Comparison of ENCODE assay signal across 1 cellular context in the genomic region with DNA sequence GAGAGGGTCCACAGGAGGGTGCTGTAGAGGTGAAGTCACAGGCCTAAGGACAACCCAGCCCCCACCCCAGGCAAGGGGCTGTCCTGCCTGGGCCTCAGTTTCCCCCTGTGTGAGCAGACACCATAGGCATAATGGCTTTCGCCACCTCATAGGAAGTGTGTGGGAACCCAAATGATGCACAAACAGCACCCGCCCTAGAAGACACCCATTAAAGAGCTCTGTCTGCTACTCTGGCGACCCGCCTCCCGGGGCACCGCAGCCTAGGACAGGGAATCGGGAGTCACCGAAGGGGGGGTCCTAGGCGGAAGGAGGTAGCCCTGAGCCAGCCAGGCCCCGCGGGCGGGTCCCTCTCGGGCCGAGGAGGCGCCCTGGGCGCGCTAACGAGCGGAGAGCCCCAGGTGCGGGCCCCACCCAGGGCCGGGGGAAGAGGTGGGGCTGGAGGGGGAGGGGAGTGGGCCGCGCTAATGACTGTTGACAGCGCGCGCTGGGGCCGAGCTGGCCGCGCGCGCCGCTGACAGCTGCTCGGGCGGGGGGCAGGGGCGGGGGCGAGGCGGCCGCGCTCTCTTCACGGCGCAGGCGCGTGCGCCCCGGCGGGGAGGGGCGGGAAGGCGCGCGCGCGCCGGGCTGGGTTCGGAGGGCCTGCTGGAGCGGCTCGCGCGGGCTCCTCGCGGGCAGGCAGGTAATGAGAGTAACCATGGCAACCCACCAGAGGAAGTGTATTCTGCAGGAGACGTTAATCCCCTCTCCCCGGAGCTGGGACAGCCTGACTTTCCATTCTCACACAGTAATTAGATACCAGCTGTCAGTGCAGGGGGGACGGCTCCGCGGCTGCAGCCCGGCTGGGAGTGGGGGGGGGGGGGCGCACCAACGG.
TF ChIP-seq lines count a peak whose summit lies in the region.

No MANE protein-coding gene starts in this region.

TF ChIP-seq in GM12878, 131 proteins besides CTCF, POLR2A, EP300 and RAD21 (continued from another document):
- TF ChIP-seq, protein P1, sequence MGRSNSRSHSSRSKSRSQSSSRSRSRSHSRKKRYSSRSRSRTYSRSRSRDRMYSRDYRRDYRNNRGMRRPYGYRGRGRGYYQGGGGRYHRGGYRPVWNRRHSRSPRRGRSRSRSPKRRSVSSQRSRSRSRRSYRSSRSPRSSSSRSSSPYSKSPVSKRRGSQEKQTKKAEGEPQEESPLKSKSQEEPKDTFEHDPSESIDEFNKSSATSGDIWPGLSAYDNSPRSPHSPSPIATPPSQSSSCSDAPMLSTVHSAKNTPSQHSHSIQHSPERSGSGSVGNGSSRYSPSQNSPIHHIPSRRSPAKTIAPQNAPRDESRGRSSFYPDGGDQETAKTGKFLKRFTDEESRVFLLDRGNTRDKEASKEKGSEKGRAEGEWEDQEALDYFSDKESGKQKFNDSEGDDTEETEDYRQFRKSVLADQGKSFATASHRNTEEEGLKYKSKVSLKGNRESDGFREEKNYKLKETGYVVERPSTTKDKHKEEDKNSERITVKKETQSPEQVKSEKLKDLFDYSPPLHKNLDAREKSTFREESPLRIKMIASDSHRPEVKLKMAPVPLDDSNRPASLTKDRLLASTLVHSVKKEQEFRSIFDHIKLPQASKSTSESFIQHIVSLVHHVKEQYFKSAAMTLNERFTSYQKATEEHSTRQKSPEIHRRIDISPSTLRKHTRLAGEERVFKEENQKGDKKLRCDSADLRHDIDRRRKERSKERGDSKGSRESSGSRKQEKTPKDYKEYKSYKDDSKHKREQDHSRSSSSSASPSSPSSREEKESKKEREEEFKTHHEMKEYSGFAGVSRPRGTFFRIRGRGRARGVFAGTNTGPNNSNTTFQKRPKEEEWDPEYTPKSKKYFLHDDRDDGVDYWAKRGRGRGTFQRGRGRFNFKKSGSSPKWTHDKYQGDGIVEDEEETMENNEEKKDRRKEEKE (IDR thresholded peaks at IDR 0.05) = no peak
- peak in 1 of 2 experiments; percentile 77; a peak in 1 of 3 replicates for TF ChIP-seq EGR1 (IDR thresholded peaks at IDR 0.05; ENCODE audit: borderline replicate concordance in 1 of 2, low read depth in 2 of 2, low read length in 2 of 2)
- TF ChIP-seq, protein P2, sequence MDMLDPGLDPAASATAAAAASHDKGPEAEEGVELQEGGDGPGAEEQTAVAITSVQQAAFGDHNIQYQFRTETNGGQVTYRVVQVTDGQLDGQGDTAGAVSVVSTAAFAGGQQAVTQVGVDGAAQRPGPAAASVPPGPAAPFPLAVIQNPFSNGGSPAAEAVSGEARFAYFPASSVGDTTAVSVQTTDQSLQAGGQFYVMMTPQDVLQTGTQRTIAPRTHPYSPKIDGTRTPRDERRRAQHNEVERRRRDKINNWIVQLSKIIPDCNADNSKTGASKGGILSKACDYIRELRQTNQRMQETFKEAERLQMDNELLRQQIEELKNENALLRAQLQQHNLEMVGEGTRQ (IDR thresholded peaks at IDR 0.05; ENCODE audit: borderline replicate concordance, low read depth, low read length) = no peak
- TF ChIP-seq LARP7 (IDR thresholded peaks at IDR 0.05) = 0 out of 2 replicates have a peak, but pooled peaks have one; percentile 18
- TF ChIP-seq BMI1 (IDR thresholded peaks at IDR 0.05; ENCODE audit: borderline replicate concordance) = peak; percentile 81
- no peak for TF ChIP-seq EZH2 (IDR thresholded peaks at IDR 0.05; ENCODE audit: borderline replicate concordance, control insufficient read depth, low read depth, low read length)
- TF ChIP-seq JUND (IDR thresholded peaks at IDR 0.05; ENCODE audit: low read depth, low read length) = no peak
- TF ChIP-seq POLR2AphosphoS5 (IDR thresholded peaks at IDR 0.05; ENCODE audit: low read length) = no peak
- TF ChIP-seq, protein P3, sequence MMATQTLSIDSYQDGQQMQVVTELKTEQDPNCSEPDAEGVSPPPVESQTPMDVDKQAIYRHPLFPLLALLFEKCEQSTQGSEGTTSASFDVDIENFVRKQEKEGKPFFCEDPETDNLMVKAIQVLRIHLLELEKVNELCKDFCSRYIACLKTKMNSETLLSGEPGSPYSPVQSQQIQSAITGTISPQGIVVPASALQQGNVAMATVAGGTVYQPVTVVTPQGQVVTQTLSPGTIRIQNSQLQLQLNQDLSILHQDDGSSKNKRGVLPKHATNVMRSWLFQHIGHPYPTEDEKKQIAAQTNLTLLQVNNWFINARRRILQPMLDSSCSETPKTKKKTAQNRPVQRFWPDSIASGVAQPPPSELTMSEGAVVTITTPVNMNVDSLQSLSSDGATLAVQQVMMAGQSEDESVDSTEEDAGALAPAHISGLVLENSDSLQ (IDR thresholded peaks at IDR 0.05) = no peak
- no peak for TF ChIP-seq SMAD1 (IDR thresholded peaks at IDR 0.05; ENCODE audit: low read depth, partially characterized antibody)
- TF ChIP-seq ZNF622 (IDR thresholded peaks at IDR 0.05) = no peak
- TF ChIP-seq, protein P4, sequence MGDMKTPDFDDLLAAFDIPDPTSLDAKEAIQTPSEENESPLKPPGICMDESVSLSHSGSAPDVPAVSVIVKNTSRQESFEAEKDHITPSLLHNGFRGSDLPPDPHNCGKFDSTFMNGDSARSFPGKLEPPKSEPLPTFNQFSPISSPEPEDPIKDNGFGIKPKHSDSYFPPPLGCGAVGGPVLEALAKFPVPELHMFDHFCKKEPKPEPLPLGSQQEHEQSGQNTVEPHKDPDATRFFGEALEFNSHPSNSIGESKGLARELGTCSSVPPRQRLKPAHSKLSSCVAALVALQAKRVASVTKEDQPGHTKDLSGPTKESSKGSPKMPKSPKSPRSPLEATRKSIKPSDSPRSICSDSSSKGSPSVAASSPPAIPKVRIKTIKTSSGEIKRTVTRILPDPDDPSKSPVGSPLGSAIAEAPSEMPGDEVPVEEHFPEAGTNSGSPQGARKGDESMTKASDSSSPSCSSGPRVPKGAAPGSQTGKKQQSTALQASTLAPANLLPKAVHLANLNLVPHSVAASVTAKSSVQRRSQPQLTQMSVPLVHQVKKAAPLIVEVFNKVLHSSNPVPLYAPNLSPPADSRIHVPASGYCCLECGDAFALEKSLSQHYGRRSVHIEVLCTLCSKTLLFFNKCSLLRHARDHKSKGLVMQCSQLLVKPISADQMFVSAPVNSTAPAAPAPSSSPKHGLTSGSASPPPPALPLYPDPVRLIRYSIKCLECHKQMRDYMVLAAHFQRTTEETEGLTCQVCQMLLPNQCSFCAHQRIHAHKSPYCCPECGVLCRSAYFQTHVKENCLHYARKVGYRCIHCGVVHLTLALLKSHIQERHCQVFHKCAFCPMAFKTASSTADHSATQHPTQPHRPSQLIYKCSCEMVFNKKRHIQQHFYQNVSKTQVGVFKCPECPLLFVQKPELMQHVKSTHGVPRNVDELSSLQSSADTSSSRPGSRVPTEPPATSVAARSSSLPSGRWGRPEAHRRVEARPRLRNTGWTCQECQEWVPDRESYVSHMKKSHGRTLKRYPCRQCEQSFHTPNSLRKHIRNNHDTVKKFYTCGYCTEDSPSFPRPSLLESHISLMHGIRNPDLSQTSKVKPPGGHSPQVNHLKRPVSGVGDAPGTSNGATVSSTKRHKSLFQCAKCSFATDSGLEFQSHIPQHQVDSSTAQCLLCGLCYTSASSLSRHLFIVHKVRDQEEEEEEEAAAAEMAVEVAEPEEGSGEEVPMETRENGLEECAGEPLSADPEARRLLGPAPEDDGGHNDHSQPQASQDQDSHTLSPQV (IDR thresholded peaks at IDR 0.05) = no peak
- TF ChIP-seq, protein P5, sequence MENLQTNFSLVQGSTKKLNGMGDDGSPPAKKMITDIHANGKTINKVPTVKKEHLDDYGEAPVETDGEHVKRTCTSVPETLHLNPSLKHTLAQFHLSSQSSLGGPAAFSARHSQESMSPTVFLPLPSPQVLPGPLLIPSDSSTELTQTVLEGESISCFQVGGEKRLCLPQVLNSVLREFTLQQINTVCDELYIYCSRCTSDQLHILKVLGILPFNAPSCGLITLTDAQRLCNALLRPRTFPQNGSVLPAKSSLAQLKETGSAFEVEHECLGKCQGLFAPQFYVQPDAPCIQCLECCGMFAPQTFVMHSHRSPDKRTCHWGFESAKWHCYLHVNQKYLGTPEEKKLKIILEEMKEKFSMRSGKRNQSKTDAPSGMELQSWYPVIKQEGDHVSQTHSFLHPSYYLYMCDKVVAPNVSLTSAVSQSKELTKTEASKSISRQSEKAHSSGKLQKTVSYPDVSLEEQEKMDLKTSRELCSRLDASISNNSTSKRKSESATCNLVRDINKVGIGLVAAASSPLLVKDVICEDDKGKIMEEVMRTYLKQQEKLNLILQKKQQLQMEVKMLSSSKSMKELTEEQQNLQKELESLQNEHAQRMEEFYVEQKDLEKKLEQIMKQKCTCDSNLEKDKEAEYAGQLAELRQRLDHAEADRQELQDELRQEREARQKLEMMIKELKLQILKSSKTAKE (IDR thresholded peaks at IDR 0.05; ENCODE audit: low read depth, poor library complexity, severe bottlenecking) = no peak
- no peak for TF ChIP-seq NFXL1 (IDR thresholded peaks at IDR 0.05; ENCODE audit: borderline replicate concordance)
- TF ChIP-seq, protein P6, sequence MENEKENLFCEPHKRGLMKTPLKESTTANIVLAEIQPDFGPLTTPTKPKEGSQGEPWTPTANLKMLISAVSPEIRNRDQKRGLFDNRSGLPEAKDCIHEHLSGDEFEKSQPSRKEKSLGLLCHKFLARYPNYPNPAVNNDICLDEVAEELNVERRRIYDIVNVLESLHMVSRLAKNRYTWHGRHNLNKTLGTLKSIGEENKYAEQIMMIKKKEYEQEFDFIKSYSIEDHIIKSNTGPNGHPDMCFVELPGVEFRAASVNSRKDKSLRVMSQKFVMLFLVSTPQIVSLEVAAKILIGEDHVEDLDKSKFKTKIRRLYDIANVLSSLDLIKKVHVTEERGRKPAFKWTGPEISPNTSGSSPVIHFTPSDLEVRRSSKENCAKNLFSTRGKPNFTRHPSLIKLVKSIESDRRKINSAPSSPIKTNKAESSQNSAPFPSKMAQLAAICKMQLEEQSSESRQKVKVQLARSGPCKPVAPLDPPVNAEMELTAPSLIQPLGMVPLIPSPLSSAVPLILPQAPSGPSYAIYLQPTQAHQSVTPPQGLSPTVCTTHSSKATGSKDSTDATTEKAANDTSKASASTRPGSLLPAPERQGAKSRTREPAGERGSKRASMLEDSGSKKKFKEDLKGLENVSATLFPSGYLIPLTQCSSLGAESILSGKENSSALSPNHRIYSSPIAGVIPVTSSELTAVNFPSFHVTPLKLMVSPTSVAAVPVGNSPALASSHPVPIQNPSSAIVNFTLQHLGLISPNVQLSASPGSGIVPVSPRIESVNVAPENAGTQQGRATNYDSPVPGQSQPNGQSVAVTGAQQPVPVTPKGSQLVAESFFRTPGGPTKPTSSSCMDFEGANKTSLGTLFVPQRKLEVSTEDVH (IDR thresholded peaks at IDR 0.05; ENCODE audit: low read depth, partially characterized antibody) = no peak
- no peak for TF ChIP-seq TCF7 (IDR thresholded peaks at IDR 0.05; ENCODE audit: borderline replicate concordance)
- no peak for TF ChIP-seq HCFC1 (IDR thresholded peaks at IDR 0.05; ENCODE audit: low read length)
- TF ChIP-seq ZNF24 (IDR thresholded peaks at IDR 0.05) = no peak
- no peak for TF ChIP-seq FOXM1 (IDR thresholded peaks at IDR 0.05; ENCODE audit: low read depth, low read length)
- peak; percentile 49 for TF ChIP-seq NRF1 (conservative IDR thresholded peaks at IDR 0.05; ENCODE audit: low read depth, low read length)
- 0 out of 2 replicates have a peak, but pooled peaks have one; percentile 4 for TF ChIP-seq CREM (IDR thresholded peaks at IDR 0.05; ENCODE audit: low read depth)
- no peak for TF ChIP-seq JUNB (IDR thresholded peaks at IDR 0.05)
- no peak for TF ChIP-seq ZNF384 (IDR thresholded peaks at IDR 0.05; ENCODE audit: borderline replicate concordance, low read depth, low read length)
- TF ChIP-seq BACH1 (IDR thresholded peaks at IDR 0.05; ENCODE audit: borderline replicate concordance) = 0 out of 2 replicates have a peak, but pooled peaks have one; percentile 18
- no peak for TF ChIP-seq SMARCA5 (IDR thresholded peaks at IDR 0.05)
- TF ChIP-seq, protein P7, sequence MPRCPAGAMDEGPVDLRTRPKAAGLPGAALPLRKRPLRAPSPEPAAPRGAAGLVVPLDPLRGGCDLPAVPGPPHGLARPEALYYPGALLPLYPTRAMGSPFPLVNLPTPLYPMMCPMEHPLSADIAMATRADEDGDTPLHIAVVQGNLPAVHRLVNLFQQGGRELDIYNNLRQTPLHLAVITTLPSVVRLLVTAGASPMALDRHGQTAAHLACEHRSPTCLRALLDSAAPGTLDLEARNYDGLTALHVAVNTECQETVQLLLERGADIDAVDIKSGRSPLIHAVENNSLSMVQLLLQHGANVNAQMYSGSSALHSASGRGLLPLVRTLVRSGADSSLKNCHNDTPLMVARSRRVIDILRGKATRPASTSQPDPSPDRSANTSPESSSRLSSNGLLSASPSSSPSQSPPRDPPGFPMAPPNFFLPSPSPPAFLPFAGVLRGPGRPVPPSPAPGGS (IDR thresholded peaks at IDR 0.05; ENCODE audit: borderline replicate concordance, insufficient read depth, low read depth, low read length, poor library complexity, severe bottlenecking) = no peak
- no peak for TF ChIP-seq PML (IDR thresholded peaks at IDR 0.05; ENCODE audit: low read length)
- no peak for TF ChIP-seq NR2C1 (IDR thresholded peaks at IDR 0.05)
- TF ChIP-seq, protein P8, sequence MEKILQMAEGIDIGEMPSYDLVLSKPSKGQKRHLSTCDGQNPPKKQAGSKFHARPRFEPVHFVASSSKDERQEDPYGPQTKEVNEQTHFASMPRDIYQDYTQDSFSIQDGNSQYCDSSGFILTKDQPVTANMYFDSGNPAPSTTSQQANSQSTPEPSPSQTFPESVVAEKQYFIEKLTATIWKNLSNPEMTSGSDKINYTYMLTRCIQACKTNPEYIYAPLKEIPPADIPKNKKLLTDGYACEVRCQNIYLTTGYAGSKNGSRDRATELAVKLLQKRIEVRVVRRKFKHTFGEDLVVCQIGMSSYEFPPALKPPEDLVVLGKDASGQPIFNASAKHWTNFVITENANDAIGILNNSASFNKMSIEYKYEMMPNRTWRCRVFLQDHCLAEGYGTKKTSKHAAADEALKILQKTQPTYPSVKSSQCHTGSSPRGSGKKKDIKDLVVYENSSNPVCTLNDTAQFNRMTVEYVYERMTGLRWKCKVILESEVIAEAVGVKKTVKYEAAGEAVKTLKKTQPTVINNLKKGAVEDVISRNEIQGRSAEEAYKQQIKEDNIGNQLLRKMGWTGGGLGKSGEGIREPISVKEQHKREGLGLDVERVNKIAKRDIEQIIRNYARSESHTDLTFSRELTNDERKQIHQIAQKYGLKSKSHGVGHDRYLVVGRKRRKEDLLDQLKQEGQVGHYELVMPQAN (conservative IDR thresholded peaks at IDR 0.05) = no peak
- no peak for TF ChIP-seq FOS (IDR thresholded peaks at IDR 0.05; ENCODE audit: borderline replicate concordance, extremely low read depth, insufficient read length)
- no peak for TF ChIP-seq NR2C2 (IDR thresholded peaks at IDR 0.05; ENCODE audit: borderline replicate concordance, control insufficient read depth, insufficient read length, low read depth)
- TF ChIP-seq, protein P9, sequence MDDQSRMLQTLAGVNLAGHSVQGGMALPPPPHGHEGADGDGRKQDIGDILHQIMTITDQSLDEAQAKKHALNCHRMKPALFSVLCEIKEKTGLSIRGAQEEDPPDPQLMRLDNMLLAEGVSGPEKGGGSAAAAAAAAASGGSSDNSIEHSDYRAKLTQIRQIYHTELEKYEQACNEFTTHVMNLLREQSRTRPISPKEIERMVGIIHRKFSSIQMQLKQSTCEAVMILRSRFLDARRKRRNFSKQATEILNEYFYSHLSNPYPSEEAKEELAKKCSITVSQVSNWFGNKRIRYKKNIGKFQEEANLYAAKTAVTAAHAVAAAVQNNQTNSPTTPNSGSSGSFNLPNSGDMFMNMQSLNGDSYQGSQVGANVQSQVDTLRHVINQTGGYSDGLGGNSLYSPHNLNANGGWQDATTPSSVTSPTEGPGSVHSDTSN (IDR thresholded peaks at IDR 0.05; ENCODE audit: insufficient replicate concordance, low read depth, low read length) = no peak
- TF ChIP-seq SPI1 (IDR thresholded peaks at IDR 0.05; ENCODE audit: borderline replicate concordance, insufficient read depth, low read depth, low read length) = peak; percentile 51; the same call in 1 of the 2 replicates
- TF ChIP-seq ZSCAN29 (IDR thresholded peaks at IDR 0.05) = no peak
- 0 out of 4 replicates have a peak, but pooled peaks of 1 of the 2 experiments have one; percentile 1 for TF ChIP-seq SRF (IDR thresholded peaks at IDR 0.05; ENCODE audit: low read depth in 2 of 2, low read length in 2 of 2)
